ENCODE assay signal across 25 cellular contexts in genomic region chr16:54363760-54364159, GRCh38.
"Had no signal": no experiment of that assay in that cellular context is flagged by ENCODE, and none has a peak within 500 bp of the region (broad histone marks: within the 10 kb centered on the region; RNA-seq: fewer than 3 reads in every experiment).

No MANE protein-coding gene starts in this region.

- DNase-seq: activated CD4-positive, alpha-beta memory T cell treated with anti-CD3 and anti-CD28 coated beads for 36 hours; activated CD4-positive, alpha-beta T cell treated with anti-CD3 and anti-CD28 coated beads, Interleukin-2, amount 10 ng/mL, durations not matched to agents 7 days and 5 days; activated CD4-positive, CD25-positive, alpha-beta regulatory T cell; activated gamma-delta T cell; activated naive CD4-positive, alpha-beta T cell treated with anti-CD3 and anti-CD28 coated beads for 36 hours; activated T-cell treated with anti-CD3 and anti-CD28 coated beads for 4 hours; activated T-cell treated with anti-CD3 and anti-CD28 coated beads, Interleukin-2, amount 50 U/mL, for 48 hours; amygdala; Karpas-422; NCI-H1092; NCI-H1694; NCI-H2029; NCI-H2107; NCI-H2171 treated with DMSO at 0.1 percent for 48 hours; NCI-H226; NCI-H526; NCI-H82; NK-92 treated with Interleukin-12 subunit alpha and Interleukin-12 subunit beta, amount 100 ng/mL, for 24 hours; PC-3; SHP77; SW 1271 had no signal

- H3K27ac ChIP-seq: SJSA1 had no signal

- H3K4me1 ChIP-seq: SJSA1 had no signal

- ATAC-seq: activated T-helper 17 cell treated with anti-CD3 and anti-CD28 coated beads, Interleukin-2, amount 50 U/mL, for 72 hours; K562; PC-3; SK-N-SH treated with all-trans-retinoic acid at 6 μM for 48 hours had no signal

- H3K9me3 ChIP-seq: SJSA1 had no signal

- H3K36me3 ChIP-seq: SJSA1 had no signal

- H3K27me3 ChIP-seq: SJSA1 had no signal

- H3K4me3 ChIP-seq: K562, SJSA1 had no signal
